8 cellular contexts compared by ENCODE assay signal in genomic region chr19:19900574-19901444, GRCh38. TPM values are rescaled to one million over a fixed set of nuclear protein-coding genes. Genes with fewer than 3 reads are reported as not detected.
DNase-seq lines count a peak whose midpoint lies in the region; FAIRE-seq and TF ChIP-seq lines count a peak whose summit lies in the region.

Gene ZNF93, plus strand, starts transcription at chr19:19900946. Its CDS starts 143 bp downstream, at chr19:19901089.

- H3K79me2 ChIP-seq in astrocyte (ENCODE audit: insufficient read depth, low read length) = peaks cover 41% of the 10 kb centered on the region

- intact Hi-C loops in prostate gland (cut with DNase I) = loop anchor here (2.0 kb wide), 1 partner anchor 34 kb away; no protein-coding TSS in a partner anchor

- peaks cover 5% of the 10 kb centered on the region for H3K36me3 ChIP-seq in astrocyte (ENCODE audit: insufficient read depth, low read length)
- no peaks in the 10 kb centered on the region for H3K36me3 ChIP-seq in right atrium auricular region
- no peaks in the 10 kb centered on the region for H3K36me3 ChIP-seq in prostate gland

- peak; percentile 79 for DNase-seq in GDM1 (lab: John Stamatoyannopoulos, UW)
- peak; percentile 39 for DNase-seq in HFF-Myc (ENCODE audit: extremely low read depth, low read depth)
- DNase-seq in NCI-H1105 treated with DMSO at 0.1 percent for 48 hours (lab: John Stamatoyannopoulos, UW) = peak; percentile 98
- DNase-seq in T-helper 2 cell treated with Interferon-gamma antibody and Interleukin-4, amounts not matched to agents 5 μg/mL and 100 μg/mL, for 36 hours (ENCODE audit: low spot score) = peak; percentile 85
- peak; percentile 93 for DNase-seq in astrocyte (ENCODE audit: low read depth)
- peak; percentile 99 for DNase-seq in right atrium auricular region (ENCODE audit: low spot score)
- DNase-seq in prostate gland (ENCODE audit: low spot score) = peak; percentile 97
- DNase-seq in ureter (ENCODE audit: low spot score) = peak; percentile 97

- H3K9ac ChIP-seq in astrocyte (ENCODE audit: low read length) = peak within 1 kb of the TSS; percentile 86

- peak within 1 kb of the TSS; percentile 35 for H3K4me3 ChIP-seq in HFF-Myc (replicated peaks; ENCODE audit: low read depth, low read length)
- H3K4me3 ChIP-seq in astrocyte (ENCODE audit: insufficient read depth, low read depth, low read length) = peak within 1 kb of the TSS; percentile 77
- peak within 1 kb of the TSS; percentile 57 to 77 for H3K4me3 ChIP-seq in right atrium auricular region
- peak within 1 kb of the TSS; percentile 43 to 62 for H3K4me3 ChIP-seq in prostate gland

- peak within 1 kb of the TSS; percentile 92 for H3K27ac Mint-ChIP-seq in T-helper 2 cell treated with Interferon-gamma antibody and Interleukin-4, amounts not matched to agents 5 μg/mL and 100 μg/mL, for 36 hours
- peak within 1 kb of the TSS; percentile 97 for H3K27ac Mint-ChIP-seq in astrocyte (ENCODE audit: unreplicated experiment)

- peak within 1 kb of the TSS; percentile 70 for H2AFZ ChIP-seq in astrocyte (ENCODE audit: low read depth, low read length)

- peak within 1 kb of the TSS; percentile 60 for H3K27ac ChIP-seq in astrocyte (ENCODE audit: low read depth, low read length)
- H3K27ac ChIP-seq in right atrium auricular region = peak within 1 kb of the TSS; percentile 86 to 89
- H3K27ac ChIP-seq in prostate gland = peak within 1 kb of the TSS; percentile 88 to 89

- H3K4me1 ChIP-seq in astrocyte (ENCODE audit: insufficient read depth, low read length) (no peaks in the 10 kb centered on the region), right atrium auricular region (peaks cover 0 to 7% of the 10 kb centered on the region in 2 donors), prostate gland (replicated peaks) (no peaks in the 10 kb centered on the region)

- under 1% methylated on average over 38 of the region's 38 CpGs for WGBS in prostate gland

- peaks cover 7% of the 10 kb centered on the region for H3K4me1 Mint-ChIP-seq in T-helper 2 cell treated with Interferon-gamma antibody and Interleukin-4, amounts not matched to agents 5 μg/mL and 100 μg/mL, for 36 hours (ENCODE audit: low read depth)
- H3K4me1 Mint-ChIP-seq in astrocyte (ENCODE audit: low read depth, unreplicated experiment) = peaks cover 16% of the 10 kb centered on the region

- H3K27me3 ChIP-seq in astrocyte (ENCODE audit: insufficient read depth, low read length) (no peaks in the 10 kb centered on the region), right atrium auricular region (no peaks in the 10 kb centered on the region), prostate gland (replicated peaks; ENCODE audit: insufficient read depth) (no peaks in the 10 kb centered on the region)

- H3K9me3 Mint-ChIP-seq in T-helper 2 cell treated with Interferon-gamma antibody and Interleukin-4, amounts not matched to agents 5 μg/mL and 100 μg/mL, for 36 hours = peaks cover 70% of the 10 kb centered on the region
- peaks cover 33% of the 10 kb centered on the region for H3K9me3 Mint-ChIP-seq in astrocyte (ENCODE audit: unreplicated experiment)

- FAIRE-seq in astrocyte (lab: Jason Lieb, UNC) = peak; percentile 82

- H3K36me3 Mint-ChIP-seq in T-helper 2 cell treated with Interferon-gamma antibody and Interleukin-4, amounts not matched to agents 5 μg/mL and 100 μg/mL, for 36 hours (ENCODE audit: low read depth) = peaks cover 60% of the 10 kb centered on the region
- H3K36me3 Mint-ChIP-seq in astrocyte (ENCODE audit: low read depth, unreplicated experiment) = peaks cover 21% of the 10 kb centered on the region

- peaks cover 15% of the 10 kb centered on the region for H4K20me1 ChIP-seq in astrocyte (ENCODE audit: insufficient read depth, low read length)

- peak; percentile 73 for TF ChIP-seq POLR2A in prostate gland (IDR thresholded peaks at IDR 0.05)

- H3K27me3 Mint-ChIP-seq in T-helper 2 cell treated with Interferon-gamma antibody and Interleukin-4, amounts not matched to agents 5 μg/mL and 100 μg/mL, for 36 hours (ENCODE audit: low read depth) = no peaks in the 10 kb centered on the region
- no peaks in the 10 kb centered on the region for H3K27me3 Mint-ChIP-seq in astrocyte (ENCODE audit: low read depth, unreplicated experiment)

- peak within 1 kb of the TSS; percentile 79 for H3K4me2 ChIP-seq in astrocyte (ENCODE audit: low read length)

- H3K4me3 Mint-ChIP-seq in T-helper 2 cell treated with Interferon-gamma antibody and Interleukin-4, amounts not matched to agents 5 μg/mL and 100 μg/mL, for 36 hours = peak within 1 kb of the TSS; percentile 90
- H3K4me3 Mint-ChIP-seq in astrocyte (ENCODE audit: unreplicated experiment) = peak within 1 kb of the TSS; percentile 96

- peaks cover 14% of the 10 kb centered on the region for H3K9me3 ChIP-seq in astrocyte (ENCODE audit: insufficient read depth, low read depth, low read length)
- H3K9me3 ChIP-seq in right atrium auricular region = peaks cover 0 to 10% of the 10 kb centered on the region in 2 donors
- no peaks in the 10 kb centered on the region for H3K9me3 ChIP-seq in prostate gland

- TF ChIP-seq CTCF in HFF-Myc (IDR thresholded peaks at IDR 0.05; ENCODE audit: low read depth, low read length, missing control alignments) (no peak), astrocyte (IDR thresholded peaks at IDR 0.05; ENCODE audit: insufficient read depth, low read depth, low read length) (no peak), right atrium auricular region (IDR thresholded peaks at IDR 0.05) (no peak), prostate gland (IDR thresholded peaks at IDR 0.05) (peak in 1 of 4 experiments; percentile 5)

RNA-seq across cellular contexts. Expression of gene ZNF93, which starts in this region (rescaled TPM):
- total RNA-seq in astrocyte (12.8 and 15.8 TPM in 2 replicates), right atrium auricular region (1 to 10 TPM; 1.7 to 4.0 TPM), prostate gland (1 to 10 TPM; 6.1 to 7.6 TPM), ureter (11.4 TPM)

Comparison
In these comparisons a context has a peak if more than half of its experiments do, and no peak if none do; other contexts are left out.
1. Peak in every context shown above with its lines: DNase-seq, H3K4me3 ChIP-seq and H3K27ac ChIP-seq.
2. DNase-seq: peak in every context shown above with its lines; median percentile 99 in right atrium auricular region; 98 in NCI-H1105 treated with DMSO at 0.1 percent for 48 hours; 97 in prostate gland; 97 in ureter; 93 in astrocyte; 85 in T-helper 2 cell treated with Interferon-gamma antibody and Interleukin-4, amounts not matched to agents 5 μg/mL and 100 μg/mL, for 36 hours; 79 in GDM1; 39 in HFF-Myc.